Comparison of ENCODE assay signal across 8 cellular contexts in the genomic region with DNA sequence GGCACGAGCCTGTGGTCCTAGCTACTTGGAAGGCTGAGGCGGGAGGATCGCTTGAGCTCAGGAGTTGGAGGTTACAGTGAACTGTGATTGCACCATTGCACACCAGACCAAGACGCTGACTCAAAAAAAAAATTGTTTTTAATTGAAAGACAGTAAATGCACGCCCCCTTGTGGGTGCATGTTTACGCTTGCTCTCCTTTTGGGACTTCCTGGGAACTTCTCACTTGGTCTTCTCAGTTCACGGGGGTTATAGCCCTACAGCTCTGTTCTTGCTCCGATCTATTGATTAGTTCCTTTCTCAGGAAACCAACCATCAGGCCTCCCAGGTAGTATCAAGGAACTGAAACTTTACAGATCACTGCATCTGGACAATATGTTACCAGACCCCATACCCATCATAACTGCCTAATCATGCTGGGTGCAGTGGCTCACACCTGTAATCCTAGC. TPM values are rescaled to one million over a fixed set of nuclear protein-coding genes. Genes with fewer than 3 reads are reported as not detected.
DNase-seq lines count a peak whose midpoint lies in the region; ATAC-seq and TF ChIP-seq lines count a peak whose summit lies in the region.

No MANE protein-coding gene starts in this region.

- H3K36me3 ChIP-seq in BLaER1 treated with 17β-estradiol and CSF1 and Interleukin-3, amounts not matched to agents 10 nM and 100 nM: no peaks in the 10 kb centered on the region

- peaks cover 60 to 67% (median 65%) of the 10 kb centered on the region in 10 experiments for H3K4me1 ChIP-seq in BLaER1 treated with 17β-estradiol and CSF1 and Interleukin-3, amounts not matched to agents 10 nM and 100 nM

- no peak overlapping the region for H3K4me3 Mint-ChIP-seq in activated T-helper 1 cell treated with anti-CD3 and anti-CD28 coated beads, Interleukin-12 subunit alpha, Interleukin-12 subunit beta, Interleukin-2, Interleukin-4 antibody, amounts not matched to agents 30 ng/mL and 10 ng/mL and 1 ng/mL, durations not matched to agents 14 hours and 24 hours and 36 hours

- DNase-seq in SHP77 treated with DMSO at 0.1 percent for 48 hours (lab: John Stamatoyannopoulos, UW) (peak; percentile 47), foreskin melanocyte (peak; percentile 73), posterior vena cava (ENCODE audit: low spot score) (peak; percentile 94)
- peak; percentile 69 for DNase-seq in activated T-helper 1 cell treated with anti-CD3 and anti-CD28 coated beads, Interleukin-12 subunit alpha, Interleukin-12 subunit beta, Interleukin-2, Interleukin-4 antibody, amounts not matched to agents 30 ng/mL and 10 ng/mL and 1 ng/mL, durations not matched to agents 14 hours and 24 hours and 36 hours (ENCODE audit: low spot score)

- peak overlapping the region; percentile 81 to 98 (median 93) for H3K4me2 ChIP-seq in BLaER1 treated with 17β-estradiol and CSF1 and Interleukin-3, amounts not matched to agents 10 nM and 100 nM

- H3K27me3 Mint-ChIP-seq in activated T-helper 1 cell treated with anti-CD3 and anti-CD28 coated beads, Interleukin-12 subunit alpha, Interleukin-12 subunit beta, Interleukin-2, Interleukin-4 antibody, amounts not matched to agents 30 ng/mL and 10 ng/mL and 1 ng/mL, durations not matched to agents 14 hours and 24 hours and 36 hours (ENCODE audit: insufficient read depth): peaks cover 2% of the 10 kb centered on the region

- ATAC-seq in GM19043 (IDR thresholded peaks at IDR 0.05; ENCODE audit: low read depth, unreplicated experiment) (peak; percentile 57), GM21367 (IDR thresholded peaks at IDR 0.05; ENCODE audit: unreplicated experiment) (no peak)

- intact Hi-C loops in activated T-helper 1 cell treated with anti-CD3 and anti-CD28 coated beads, Interleukin-12 subunit alpha, Interleukin-12 subunit beta, Interleukin-2, Interleukin-4 antibody, amounts not matched to agents 30 ng/mL and 10 ng/mL and 1 ng/mL, durations not matched to agents 14 hours and 24 hours and 36 hours (cut with micrococcal nuclease): loop anchor here (1.0 kb wide), 2 partner anchors 20 to 33 kb away; partner anchors contain the start of gene ATP6V0D1
- intact Hi-C loops in posterior vena cava (cut with DNase I): loop anchor here in 1 of 2 donors (2.0 kb wide), 1 partner anchor 20 kb away; no protein-coding TSS in a partner anchor

- H3K4me3 ChIP-seq in BLaER1 treated with 17β-estradiol and CSF1 and Interleukin-3, amounts not matched to agents 10 nM and 100 nM: no peak overlapping the region

- H3K27ac ChIP-seq in BLaER1 treated with 17β-estradiol and CSF1 and Interleukin-3, amounts not matched to agents 10 nM and 100 nM: peak overlapping the region; percentile 23 to 87 (median 77); a peak in 20 of 22 replicates

- no peaks in the 10 kb centered on the region for H3K27me3 ChIP-seq in BLaER1 treated with 17β-estradiol and CSF1 and Interleukin-3, amounts not matched to agents 10 nM and 100 nM

- peaks cover 5% of the 10 kb centered on the region for H3K4me1 Mint-ChIP-seq in activated T-helper 1 cell treated with anti-CD3 and anti-CD28 coated beads, Interleukin-12 subunit alpha, Interleukin-12 subunit beta, Interleukin-2, Interleukin-4 antibody, amounts not matched to agents 30 ng/mL and 10 ng/mL and 1 ng/mL, durations not matched to agents 14 hours and 24 hours and 36 hours (ENCODE audit: low read depth)

- H3K9me3 Mint-ChIP-seq in activated T-helper 1 cell treated with anti-CD3 and anti-CD28 coated beads, Interleukin-12 subunit alpha, Interleukin-12 subunit beta, Interleukin-2, Interleukin-4 antibody, amounts not matched to agents 30 ng/mL and 10 ng/mL and 1 ng/mL, durations not matched to agents 14 hours and 24 hours and 36 hours: no peaks in the 10 kb centered on the region

- H3K9ac ChIP-seq in BLaER1 treated with 17β-estradiol and CSF1 and Interleukin-3, amounts not matched to agents 10 nM and 100 nM: peak overlapping the region; percentile 16 to 73 (median 39); a peak in 17 of 22 replicates

- H3K27ac Mint-ChIP-seq in activated T-helper 1 cell treated with anti-CD3 and anti-CD28 coated beads, Interleukin-12 subunit alpha, Interleukin-12 subunit beta, Interleukin-2, Interleukin-4 antibody, amounts not matched to agents 30 ng/mL and 10 ng/mL and 1 ng/mL, durations not matched to agents 14 hours and 24 hours and 36 hours: no peak overlapping the region

- no peaks in the 10 kb centered on the region for H4K20me1 ChIP-seq in BLaER1 treated with 17β-estradiol and CSF1 and Interleukin-3, amounts not matched to agents 10 nM and 100 nM

- TF ChIP-seq RAD21 in Ishikawa (IDR thresholded peaks at IDR 0.05; ENCODE audit: low read depth): peak; percentile 72

- no peaks in the 10 kb centered on the region for H3K9me3 ChIP-seq in BLaER1 treated with 17β-estradiol and CSF1 and Interleukin-3, amounts not matched to agents 10 nM and 100 nM (replicated peaks in 1 of 11)

- no peak for TF ChIP-seq EP300 in Ishikawa (IDR thresholded peaks at IDR 0.05; ENCODE audit: borderline replicate concordance)

- no peaks in the 10 kb centered on the region for H3K36me3 Mint-ChIP-seq in activated T-helper 1 cell treated with anti-CD3 and anti-CD28 coated beads, Interleukin-12 subunit alpha, Interleukin-12 subunit beta, Interleukin-2, Interleukin-4 antibody, amounts not matched to agents 30 ng/mL and 10 ng/mL and 1 ng/mL, durations not matched to agents 14 hours and 24 hours and 36 hours (ENCODE audit: low read depth)

TF ChIP-seq in Ishikawa, 13 proteins besides CTCF, POLR2A, EP300 and RAD21:
- TF ChIP-seq CEBPB (IDR thresholded peaks at IDR 0.05) (peak; percentile 74), EGR1 (IDR thresholded peaks at IDR 0.05) (no peak), TEAD4 (IDR thresholded peaks at IDR 0.05) (no peak), FOXM1 (IDR thresholded peaks at IDR 0.05; ENCODE audit: borderline replicate concordance, low read depth) (peak; percentile 63; the same call in 1 of the 2 replicates)
- TF ChIP-seq, protein P1, sequence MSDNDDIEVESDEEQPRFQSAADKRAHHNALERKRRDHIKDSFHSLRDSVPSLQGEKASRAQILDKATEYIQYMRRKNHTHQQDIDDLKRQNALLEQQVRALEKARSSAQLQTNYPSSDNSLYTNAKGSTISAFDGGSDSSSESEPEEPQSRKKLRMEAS (IDR thresholded peaks at IDR 0.05): no peak

RNA-seq across cellular contexts. Expression of gene RIPOR1, which starts 14.2 kb away (rescaled TPM):
- 26.3 and 27.1 TPM in 2 replicates for total RNA-seq in activated T-helper 1 cell treated with anti-CD3 and anti-CD28 coated beads, Interleukin-12 subunit alpha, Interleukin-12 subunit beta, Interleukin-2, Interleukin-4 antibody, amounts not matched to agents 30 ng/mL and 10 ng/mL and 1 ng/mL, durations not matched to agents 14 hours and 24 hours and 36 hours
- 100 to 1,000 TPM in 1 of 2 donors, 10 to 100 TPM in 1; 92.5 to 123 TPM for total RNA-seq in posterior vena cava

RNA-seq across cellular contexts. Expression of gene AGRP, which starts 31.1 kb away (rescaled TPM):
- total RNA-seq in activated T-helper 1 cell treated with anti-CD3 and anti-CD28 coated beads, Interleukin-12 subunit alpha, Interleukin-12 subunit beta, Interleukin-2, Interleukin-4 antibody, amounts not matched to agents 30 ng/mL and 10 ng/mL and 1 ng/mL, durations not matched to agents 14 hours and 24 hours and 36 hours: not detected in 2 replicates
- not detected for total RNA-seq in posterior vena cava

RNA-seq across cellular contexts. Expression of gene ATP6V0D1, which starts 33.4 kb away (rescaled TPM):
- total RNA-seq in activated T-helper 1 cell treated with anti-CD3 and anti-CD28 coated beads, Interleukin-12 subunit alpha, Interleukin-12 subunit beta, Interleukin-2, Interleukin-4 antibody, amounts not matched to agents 30 ng/mL and 10 ng/mL and 1 ng/mL, durations not matched to agents 14 hours and 24 hours and 36 hours: 37.7 and 41.5 TPM in 2 replicates
- 10 to 100 TPM; 56.7 to 73.4 TPM for total RNA-seq in posterior vena cava

RNA-seq across cellular contexts. Expression of gene CTCF, which starts 47.9 kb away (rescaled TPM):
- 64.7 and 67.6 TPM in 2 replicates for total RNA-seq in activated T-helper 1 cell treated with anti-CD3 and anti-CD28 coated beads, Interleukin-12 subunit alpha, Interleukin-12 subunit beta, Interleukin-2, Interleukin-4 antibody, amounts not matched to agents 30 ng/mL and 10 ng/mL and 1 ng/mL, durations not matched to agents 14 hours and 24 hours and 36 hours
- total RNA-seq in posterior vena cava: 10 to 100 TPM; 27.6 to 27.8 TPM
